ENCODE assay signal across 8 cellular contexts in genomic region chr6:12075067-12075563, GRCh38.
DNase-seq lines count a peak whose midpoint lies in the region; ATAC-seq, FAIRE-seq and TF ChIP-seq lines count a peak whose summit lies in the region.

No MANE protein-coding gene starts in this region.

- no peaks in the 10 kb centered on the region for H3K9me3 ChIP-seq in tibial nerve

- TF ChIP-seq POLR2A in tibial nerve (IDR thresholded peaks at IDR 0.05), result no peak

- H3K36me3 Mint-ChIP-seq in chondrocyte (ENCODE audit: low read depth) (peaks cover 3% of the 10 kb centered on the region), osteocyte (ENCODE audit: unreplicated experiment) (no peaks in the 10 kb centered on the region)

- no peak overlapping the region for H3K4me3 Mint-ChIP-seq in chondrocyte (ENCODE audit: unreplicated experiment)
- H3K4me3 Mint-ChIP-seq in osteocyte (ENCODE audit: unreplicated experiment), result no peak overlapping the region

- peaks cover 0 to 3% (median 0%) of the 10 kb centered on the region in 4 donors for H3K4me1 ChIP-seq in tibial nerve

- H3K27me3 ChIP-seq in tibial nerve, result no peaks in the 10 kb centered on the region

- peak overlapping the region; percentile 10 for H3K27ac Mint-ChIP-seq in chondrocyte (ENCODE audit: unreplicated experiment)
- no peak overlapping the region for H3K27ac Mint-ChIP-seq in osteocyte (ENCODE audit: unreplicated experiment)

- TF ChIP-seq EP300 in tibial nerve (IDR thresholded peaks at IDR 0.05), result no peak

- no peaks in the 10 kb centered on the region for H3K36me3 ChIP-seq in tibial nerve

- H3K27ac ChIP-seq in tibial nerve, result no peak overlapping the region

- no peak overlapping the region for H3K4me3 ChIP-seq in LNCaP clone FGC (ENCODE audit: low read depth, low read length)
- H3K4me3 ChIP-seq in tibial nerve, result no peak overlapping the region

- peak; percentile 46 for TF ChIP-seq CTCF in LNCaP clone FGC (IDR thresholded peaks at IDR 0.05; ENCODE audit: control insufficient read depth, extremely low read depth, insufficient read depth)
- peak; percentile 79 for TF ChIP-seq CTCF in chondrocyte (IDR thresholded peaks at IDR 0.05)
- peak; percentile 56 for TF ChIP-seq CTCF in osteocyte (IDR thresholded peaks at IDR 0.05)
- peak in 2 of 5 experiments; percentile 22 to 32 for TF ChIP-seq CTCF in tibial nerve (IDR thresholded peaks at IDR 0.05)

- H3K4me1 Mint-ChIP-seq in chondrocyte (ENCODE audit: low read depth) (peaks cover 27% of the 10 kb centered on the region), osteocyte (ENCODE audit: unreplicated experiment) (peaks cover 16% of the 10 kb centered on the region)

- peak; percentile 8 for FAIRE-seq in G401.6 (lab: Jason Lieb, UNC)

- DNase-seq in LNCaP clone FGC (ENCODE audit: low read depth), result no peak
- DNase-seq in chondrocyte (ENCODE audit: low spot score), result no peak
- DNase-seq in osteocyte (ENCODE audit: extremely low spot score, unreplicated experiment), result no peak
- no peak for DNase-seq in KG1 (lab: John Stamatoyannopoulos, UW)
- DNase-seq in tibial nerve (ENCODE audit: low spot score in 2 of 2), result no peak
- no peak for DNase-seq in SK-N-DZ (ENCODE audit: low spot score)

- WGBS in tibial nerve, 2 donors, result 57 to 62% methylated on average over 9 of the region's 9 CpGs

- H3K9me3 Mint-ChIP-seq in chondrocyte (ENCODE audit: low read depth) (no peaks in the 10 kb centered on the region), osteocyte (ENCODE audit: unreplicated experiment) (no peaks in the 10 kb centered on the region)

- no peak for ATAC-seq in GM18498 (IDR thresholded peaks at IDR 0.05; ENCODE audit: unreplicated experiment)

- H3K27me3 Mint-ChIP-seq in chondrocyte (ENCODE audit: low read depth), result no peaks in the 10 kb centered on the region
- H3K27me3 Mint-ChIP-seq in osteocyte (ENCODE audit: unreplicated experiment), result no peaks in the 10 kb centered on the region
